In genomic region chr9:121860744-121861143, GRCh38 we compare ENCODE assay signal across 14 cellular contexts.
DNase-seq lines count a peak whose midpoint lies in the region; ATAC-seq, FAIRE-seq and TF ChIP-seq lines count a peak whose summit lies in the region.
"Had no signal": no experiment of that assay in that cellular context is flagged by ENCODE, and none has a peak within 500 bp of the region (broad histone marks: within the 10 kb centered on the region; RNA-seq: fewer than 3 reads in every experiment).

No MANE protein-coding gene starts in this region.

- ATAC-seq in GM12878 (no peak), heart right ventricle (peak in 6 of 8 donors; percentile 47 to 63 (median 58)), omental fat pad (ENCODE audit: low FRiP score) (no peak), GM18861 (IDR thresholded peaks at IDR 0.05; ENCODE audit: unreplicated experiment) (no peak)

- no peak overlapping the region for H2AFZ ChIP-seq in GM12878 (ENCODE audit: control insufficient read depth, low read depth, low read length)

- no peak for TF ChIP-seq RAD21 in GM12878 (IDR thresholded peaks at IDR 0.05; ENCODE audit: insufficient read depth, low read depth, low read length)

- SMC1A ChIA-PET in GM12878 (lab: Charles Lee; ENCODE audit: uncharacterized antibody, unreplicated experiment): no interaction called here

- CTCF ChIA-PET in GM12878 (lab: Yijun Ruan, JAX): interaction anchor here (0.7 kb wide), 1 partner anchor 347 kb away, joined by 4 read pairs; no protein-coding TSS in a partner anchor

- H3K36me3 ChIP-seq in GM12878 (ENCODE audit: control insufficient read depth in 2 of 2, insufficient read depth in 2 of 2, low read length in 1 of 2) (no peaks in the 10 kb centered on the region), heart right ventricle (no peaks in the 10 kb centered on the region)
- H3K36me3 ChIP-seq: cardiac muscle cell had no signal

- WGBS in GM12878 (ENCODE audit: insufficient coverage, insufficient replicate concordance, low lambda C conversion rate, missing lambda C conversion rate): 70% methylated on average over 2 of the region's 2 CpGs
- 31 to 34% methylated on average over 2 of the region's 2 CpGs for WGBS in heart right ventricle, 2 donors

- peak; percentile 76 for DNase-seq in GM04504 (ENCODE audit: low read depth)
- DNase-seq in GM12878 (ENCODE audit: low read depth, low spot score): no peak
- peak; percentile 31 to 44 for DNase-seq in heart right ventricle
- DNase-seq in stimulated activated CD8-positive, alpha-beta memory T cell treated with anti-CD3 and anti-CD28 coated beads, Interleukin-4, amount 100 ng/mL, for 48 hours: peak; percentile 9
- DNase-seq in omental fat pad (ENCODE audit: low spot score): no peak
- no peak for DNase-seq in NCI-H2081 (lab: John Stamatoyannopoulos, UW)
- DNase-seq in NCI-H146 (lab: John Stamatoyannopoulos, UW): no peak
- DNase-seq: activated CD8-positive, alpha-beta memory T cell treated with anti-CD3 and anti-CD28 coated beads, Interleukin-2, amount 50 U/mL, for 48 hours; NCI-H1436; stimulated activated CD4-positive, alpha-beta T cell treated with anti-CD3 and anti-CD28 coated beads, Interleukin-12 subunit alpha, Interleukin-12 subunit beta, amount 100 ng/mL, for 4 hours; T-helper 9 cell had no signal

- TF ChIP-seq CTCF in GM12878 (IDR thresholded peaks at IDR 0.05 in 2 of 3, conservative IDR thresholded peaks at IDR 0.05 in 1 of 3; ENCODE audit: control insufficient read depth in 2 of 3, extremely low read depth in 1 of 3, insufficient read depth in 1 of 3, low read depth in 3 of 3, low read length in 3 of 3) (no peak), heart right ventricle (IDR thresholded peaks at IDR 0.05) (no peak), omental fat pad (IDR thresholded peaks at IDR 0.05) (no peak)

- H3K27ac ChIP-seq in GM12878 (ENCODE audit: control insufficient read depth, insufficient read depth) (no peak overlapping the region), heart right ventricle (no peak overlapping the region)
- H3K27ac ChIP-seq: cardiac muscle cell had no signal

- RAD21 ChIA-PET in GM12878 (lab: Charles Lee; ENCODE audit: unreplicated experiment): no interaction called here

- no peaks in the 10 kb centered on the region for H3K79me2 ChIP-seq in GM12878 (ENCODE audit: control insufficient read depth, insufficient read depth, low read length)

- H4K20me1 ChIP-seq in GM12878 (ENCODE audit: control insufficient read depth, insufficient read depth): no peaks in the 10 kb centered on the region; the same call in 1 of the 2 replicates

- no TSS peak for BruUV-seq in GM12878 (replicated peaks; lab: Mats Ljungman, UMichigan)

- H3K4me3 ChIP-seq in GM12878 (no peak overlapping the region), heart right ventricle (no peak overlapping the region)
- H3K4me3 ChIP-seq: cardiac muscle cell had no signal

- FAIRE-seq in GM12878 (lab: Jason Lieb, UNC): peak; percentile 7
- FAIRE-seq: GM12892 had no signal

- no peaks in the 10 kb centered on the region for H3K9me3 ChIP-seq in GM12878 (replicated peaks; ENCODE audit: control insufficient read depth, insufficient read depth, low read length)
- H3K9me3 ChIP-seq in heart right ventricle: no peaks in the 10 kb centered on the region

- H3K27me3 ChIP-seq in GM12878 (replicated peaks in 1 of 2; ENCODE audit: control insufficient read depth in 2 of 2, insufficient read depth in 2 of 2, low read length in 1 of 2) (peaks cover 0 to 2% of the 10 kb centered on the region in 2 experiments; a peak in 2 of 4 replicates), heart right ventricle (no peaks in the 10 kb centered on the region)
- H3K27me3 ChIP-seq: cardiac muscle cell had no signal

- H3K9ac ChIP-seq in GM12878 (ENCODE audit: control insufficient read depth, insufficient read depth, low read length): no peak overlapping the region

- TF ChIP-seq POLR2A in GM12878 (IDR thresholded peaks at IDR 0.05; ENCODE audit: low read depth, low read length): no peak

- POLR2A ChIA-PET in GM12878 (lab: Charles Lee): no interaction called here

- no peak for TF ChIP-seq EP300 in GM12878 (IDR thresholded peaks at IDR 0.05; ENCODE audit: borderline replicate concordance in 1 of 2, control insufficient read depth in 1 of 2, low read depth in 2 of 2, low read length in 2 of 2)

- H3K4me2 ChIP-seq in GM12878 (ENCODE audit: control insufficient read depth, insufficient read depth): no peak overlapping the region

- intact Hi-C loops in GM12878 (cut with micrococcal nuclease; ENCODE audit: unreplicated experiment): no loop called here
- intact Hi-C loops in heart right ventricle (cut with DNase I): loop anchor here in 5 of 10 donors (1.0 to 10.0 kb wide), 9 partner anchors 116 to 316 kb away; no protein-coding TSS in a partner anchor

- in situ Hi-C loops in GM12878 (cut with MboI): no loop called here

- H3K4me1 ChIP-seq in GM12878 (ENCODE audit: control insufficient read depth, insufficient read depth, low read length): no peaks in the 10 kb centered on the region
- peaks cover 0 to 20% (median 13%) of the 10 kb centered on the region in 9 donors for H3K4me1 ChIP-seq in heart right ventricle

TF ChIP-seq in GM12878, 131 proteins besides CTCF, POLR2A, EP300 and RAD21 (continues in another document):
- TF ChIP-seq SIX5 (IDR thresholded peaks at IDR 0.05; ENCODE audit: low read depth, low read length, severe bottlenecking) (no peak), POU2F2 (IDR thresholded peaks at IDR 0.05; ENCODE audit: borderline replicate concordance, low read depth, low read length) (no peak), MTA3 (IDR thresholded peaks at IDR 0.05; ENCODE audit: borderline replicate concordance, low read length) (no peak), SRF (IDR thresholded peaks at IDR 0.05; ENCODE audit: low read depth in 2 of 2, low read length in 2 of 2) (no peak), SMC3 (IDR thresholded peaks at IDR 0.05; ENCODE audit: borderline replicate concordance, low read length) (no peak), E2F8 (IDR thresholded peaks at IDR 0.05; ENCODE audit: low read depth, partially characterized antibody) (no peak), CREB1 (IDR thresholded peaks at IDR 0.05; ENCODE audit: low read depth) (no peak), MLLT1 (IDR thresholded peaks at IDR 0.05) (no peak), ZBTB11 (CRISPR knock-in tag; IDR thresholded peaks at IDR 0.05) (no peak), TBL1XR1 (IDR thresholded peaks at IDR 0.05; ENCODE audit: low read depth, low read length) (no peak)

Comparison
In these comparisons a context has a peak if more than half of its experiments do, and no peak if none do; other contexts are left out.
1. DNase-seq: peak in GM04504 (single experiment), heart right ventricle (2 of 2) and stimulated activated CD8-positive, alpha-beta memory T cell treated with anti-CD3 and anti-CD28 coated beads, Interleukin-4, amount 100 ng/mL, for 48 hours (single experiment); none in GM12878 (single experiment), omental fat pad (single experiment), NCI-H2081 (0 of 2) and NCI-H146 (single experiment).
2. ATAC-seq: peak in heart right ventricle (6 of 8); none in GM12878 (single experiment), omental fat pad (single experiment) and GM18861 (single experiment).